In genomic region chr6:114747995-114748625, GRCh38 we compare ENCODE assay signal across 9 cellular contexts.
A peak's percentile ranks its signal among the peaks of the same experiment; 100 is the strongest.
DNase-seq lines count a peak whose midpoint lies in the region; ATAC-seq and TF ChIP-seq lines count a peak whose summit lies in the region.
"Had no signal": no experiment of that assay in that cellular context is flagged by ENCODE, and none has a peak within 500 bp of the region (broad histone marks: within the 10 kb centered on the region; RNA-seq: fewer than 3 reads in every experiment).

No MANE protein-coding gene starts in this region.

- intact Hi-C loops in aorta (cut with DNase I), result loop anchor here (5.0 kb wide), 1 partner anchor 1149 kb away; no protein-coding TSS in a partner anchor

- TF ChIP-seq CTCF in HFFc6 (IDR thresholded peaks at IDR 0.05), result peak; percentile 91
- peak; percentile 65 for TF ChIP-seq CTCF in cardiac fibroblast (IDR thresholded peaks at IDR 0.05; ENCODE audit: low read depth, low read length)

- no peaks in the 10 kb centered on the region for H3K9me3 ChIP-seq in aorta (ENCODE audit: control insufficient read depth, low read length)

- no peaks in the 10 kb centered on the region for H3K4me1 Mint-ChIP-seq in HFFc6 (ENCODE audit: low read depth)

- no peak overlapping the region for H3K4me3 ChIP-seq in cardiac fibroblast (replicated peaks in 1 of 2; ENCODE audit: low read depth in 2 of 2, low read length in 2 of 2)
- no peak overlapping the region for H3K4me3 ChIP-seq in aorta (ENCODE audit: low read length in 2 of 2)

- no peak overlapping the region for H3K27ac Mint-ChIP-seq in HFFc6
- H3K27ac Mint-ChIP-seq: stimulated activated naive CD8-positive, alpha-beta T cell treated with anti-CD3 and anti-CD28 coated beads, Interleukin-15, Interleukin-2, amounts not matched to agents 100 ng/mL and 50 ng/mL, for 24 hours had no signal

- H3K4me1 ChIP-seq in aorta (ENCODE audit: control insufficient read depth in 1 of 2, insufficient read depth in 2 of 2, low read length in 2 of 2), result no peaks in the 10 kb centered on the region

- no peaks in the 10 kb centered on the region for H3K27me3 ChIP-seq in aorta (ENCODE audit: control insufficient read depth in 1 of 2, insufficient read depth in 2 of 2, low read length in 1 of 2)

- H3K27ac ChIP-seq in aorta (ENCODE audit: low read depth in 1 of 2, low read length in 2 of 2), result no peak overlapping the region

- no peaks in the 10 kb centered on the region; the same call in 1 of the 2 replicates for H3K36me3 Mint-ChIP-seq in HFFc6 (ENCODE audit: low read depth)

- no peaks in the 10 kb centered on the region; the same call in 1 of the 2 replicates for H3K27me3 Mint-ChIP-seq in HFFc6 (ENCODE audit: insufficient read depth)
- H3K27me3 Mint-ChIP-seq: stimulated activated naive CD8-positive, alpha-beta T cell treated with anti-CD3 and anti-CD28 coated beads, Interleukin-15, Interleukin-2, amounts not matched to agents 100 ng/mL and 50 ng/mL, for 24 hours had no signal

- ATAC-seq in aorta (ENCODE audit: low FRiP score), result no peak

- DNase-seq in NCI-H82 (lab: John Stamatoyannopoulos, UW), result peak; percentile 71
- DNase-seq in NCI-H82 treated with DMSO at 0.1 percent for 48 hours (lab: John Stamatoyannopoulos, UW; ENCODE audit: unreplicated experiment), result no peak
- peak; percentile 41 for DNase-seq in HFFc6
- peak; percentile 60 for DNase-seq in NCI-H69 (lab: John Stamatoyannopoulos, UW)
- DNase-seq in cardiac fibroblast (ENCODE audit: low read depth in 2 of 2), result peak; percentile 72 to 76
- peak; percentile 47 to 50 for DNase-seq in lung microvascular endothelial cell (ENCODE audit: low read depth in 2 of 2)
- DNase-seq in aorta, result no peak
- no peak for DNase-seq in NCI-H187 treated with DMSO at 0.1 percent for 48 hours (lab: John Stamatoyannopoulos, UW)

- H3K36me3 ChIP-seq in aorta (ENCODE audit: control insufficient read depth in 1 of 2, insufficient read depth in 2 of 2, low read length in 1 of 2), result no peaks in the 10 kb centered on the region

- no peak overlapping the region for H3K4me3 Mint-ChIP-seq in HFFc6
- H3K4me3 Mint-ChIP-seq: stimulated activated naive CD8-positive, alpha-beta T cell treated with anti-CD3 and anti-CD28 coated beads, Interleukin-15, Interleukin-2, amounts not matched to agents 100 ng/mL and 50 ng/mL, for 24 hours had no signal

- WGBS in aorta, 2 donors, result 12 to 14% methylated on average over 6 of the region's 6 CpGs

- H3K9me3 Mint-ChIP-seq in HFFc6, result no peaks in the 10 kb centered on the region
- H3K9me3 Mint-ChIP-seq: stimulated activated naive CD8-positive, alpha-beta T cell treated with anti-CD3 and anti-CD28 coated beads, Interleukin-15, Interleukin-2, amounts not matched to agents 100 ng/mL and 50 ng/mL, for 24 hours had no signal

Comparison
In these comparisons a context has a peak if more than half of its experiments do, and no peak if none do; other contexts are left out.
1. DNase-seq: peak in NCI-H82 (single experiment), HFFc6 (single experiment), NCI-H69 (single experiment), cardiac fibroblast (2 of 2) and lung microvascular endothelial cell (2 of 2); none in NCI-H82 treated with DMSO at 0.1 percent for 48 hours (single experiment), aorta (0 of 2) and NCI-H187 treated with DMSO at 0.1 percent for 48 hours (single experiment).